ENCODE assay signal across 15 cellular contexts in genomic region chr2:221455214-221455613, GRCh38.
"Had no signal": no experiment of that assay in that cellular context is flagged by ENCODE, and none has a peak within 500 bp of the region (broad histone marks: within the 10 kb centered on the region; RNA-seq: fewer than 3 reads in every experiment).

No MANE protein-coding gene starts in this region.

- H3K27ac Mint-ChIP-seq: activated T-cell treated with anti-CD3 and anti-CD28 coated beads, Interleukin-2, amount 50 U/mL, for 24 hours; nephron; stimulated activated naive B cell treated with anti-CD40 and anti-IgM and Interleukin-4, amounts not matched to agents 10 μg/mL and 1 μg/mL and 100 μg/mL, for 72 hours; T-helper 2 cell treated with Interferon-gamma antibody and Interleukin-4, amounts not matched to agents 5 μg/mL and 100 μg/mL, for 36 hours had no signal

- ATAC-seq: activated CD4-positive, CD25-positive, alpha-beta regulatory T cell treated with anti-CD3 and anti-CD28 coated beads, Interleukin-2, amount 50 U/mL, for 24 hours; psoas muscle; sciatic nerve; stimulated activated naive B cell treated with anti-CD40 and anti-IgM and Interleukin-4, amounts not matched to agents 10 μg/mL and 1 μg/mL and 100 μg/mL, for 72 hours had no signal

- H3K4me1 ChIP-seq: left ventricle myocardium inferior, psoas muscle, tibial nerve had no signal

- H3K27me3 ChIP-seq: cardiac muscle cell, tibial nerve had no signal

- H3K27me3 Mint-ChIP-seq: activated T-cell treated with anti-CD3 and anti-CD28 coated beads, Interleukin-2, amount 50 U/mL, for 24 hours had no signal

- H3K9me3 ChIP-seq: left ventricle myocardium inferior, psoas muscle, tibial nerve had no signal

- DNase-seq: activated gamma-delta T cell treated with Interleukin-2 at 50 U/mL for 16 hours; activated T-cell treated with anti-CD3 and anti-CD28 coated beads, Interleukin-2, amount 50 U/mL, for 24 hours; left ventricle myocardium inferior; mesenchymal stem cell; psoas muscle; stimulated activated CD4-positive, alpha-beta T cell treated with anti-CD3 and anti-CD28 coated beads, Interleukin-2, amount 100 ng/mL, for 24 hours; stimulated activated naive B cell treated with anti-CD40 and anti-IgM and Interleukin-4, amounts not matched to agents 10 μg/mL and 1 μg/mL and 100 μg/mL, for 72 hours had no signal

- H3K4me3 ChIP-seq: cardiac muscle cell, left ventricle myocardium inferior, psoas muscle, tibial nerve had no signal

- H3K27ac ChIP-seq: cardiac muscle cell, left ventricle myocardium inferior, psoas muscle, tibial nerve had no signal

- H3K36me3 ChIP-seq: tibial nerve had no signal

- FAIRE-seq: endothelial cell of umbilical vein, keratinocyte had no signal

- H3K36me3 Mint-ChIP-seq: stimulated activated naive B cell treated with anti-CD40 and anti-IgM and Interleukin-4, amounts not matched to agents 10 μg/mL and 1 μg/mL and 100 μg/mL, for 72 hours had no signal

- H3K4me3 Mint-ChIP-seq: activated T-cell treated with anti-CD3 and anti-CD28 coated beads, Interleukin-2, amount 50 U/mL, for 24 hours; nephron; stimulated activated naive B cell treated with anti-CD40 and anti-IgM and Interleukin-4, amounts not matched to agents 10 μg/mL and 1 μg/mL and 100 μg/mL, for 72 hours; T-helper 2 cell treated with Interferon-gamma antibody and Interleukin-4, amounts not matched to agents 5 μg/mL and 100 μg/mL, for 36 hours had no signal

- H3K9me3 Mint-ChIP-seq: activated T-cell treated with anti-CD3 and anti-CD28 coated beads, Interleukin-2, amount 50 U/mL, for 24 hours; nephron; stimulated activated naive B cell treated with anti-CD40 and anti-IgM and Interleukin-4, amounts not matched to agents 10 μg/mL and 1 μg/mL and 100 μg/mL, for 72 hours; T-helper 2 cell treated with Interferon-gamma antibody and Interleukin-4, amounts not matched to agents 5 μg/mL and 100 μg/mL, for 36 hours had no signal

- H3K4me1 Mint-ChIP-seq: nephron had no signal
